In genomic region chr13:24624801-24625231, GRCh38 we compare ENCODE assay signal across 14 cellular contexts. TPM values are rescaled to one million over a fixed set of nuclear protein-coding genes. Genes with fewer than 3 reads are reported as not detected.
DNase-seq lines count a peak whose midpoint lies in the region; ATAC-seq and TF ChIP-seq lines count a peak whose summit lies in the region.
"Had no signal": no experiment of that assay in that cellular context is flagged by ENCODE, and none has a peak within 500 bp of the region (broad histone marks: within the 10 kb centered on the region; RNA-seq: fewer than 3 reads in every experiment).

No MANE protein-coding gene starts in this region.

- no peaks in the 10 kb centered on the region for H3K9me3 ChIP-seq in sigmoid colon

- no peaks in the 10 kb centered on the region for H3K36me3 ChIP-seq in sigmoid colon

- no peaks in the 10 kb centered on the region for H3K9me3 Mint-ChIP-seq in T-helper 2 cell treated with Interferon-gamma antibody and Interleukin-4, amounts not matched to agents 5 μg/mL and 100 μg/mL, for 36 hours
- peaks cover 0 to 7% (median 0%) of the 10 kb centered on the region in 3 donors for H3K9me3 Mint-ChIP-seq in T-cell

- no peaks in the 10 kb centered on the region for H3K4me1 ChIP-seq in sigmoid colon

- ATAC-seq in T-cell (replicated peaks in 1 of 4) (no peak), left ventricle myocardium superior (peak; percentile 56), HG02981 (IDR thresholded peaks at IDR 0.05; ENCODE audit: unreplicated experiment) (no peak)
- ATAC-seq: sciatic nerve had no signal

- WGBS in sigmoid colon, 2 donors, result 82 to 89% methylated on average over 7 of the region's 7 CpGs

- H3K27ac ChIP-seq in sigmoid colon, result peak overlapping the region; percentile 20 to 51 (median 38)

- no peak for TF ChIP-seq EP300 in sigmoid colon (IDR thresholded peaks at IDR 0.05)

- H3K4me1 Mint-ChIP-seq in T-helper 2 cell treated with Interferon-gamma antibody and Interleukin-4, amounts not matched to agents 5 μg/mL and 100 μg/mL, for 36 hours (ENCODE audit: low read depth), result peaks cover 29% of the 10 kb centered on the region
- H3K4me1 Mint-ChIP-seq in T-cell, result peaks cover 26 to 39% (median 38%) of the 10 kb centered on the region in 3 donors

- TF ChIP-seq CTCF in sigmoid colon (IDR thresholded peaks at IDR 0.05), result no peak

- DNase-seq in T-helper 2 cell treated with Interferon-gamma antibody and Interleukin-4, amounts not matched to agents 5 μg/mL and 100 μg/mL, for 36 hours (ENCODE audit: low spot score), result no peak
- no peak for DNase-seq in T-helper 2 cell
- DNase-seq in T-cell, result no peak
- no peak for DNase-seq in left ventricle myocardium superior
- DNase-seq in sigmoid colon, result peak; percentile 74
- DNase-seq in inferior parietal cortex (ENCODE audit: extremely low spot score), result no peak
- DNase-seq in kidney glomerular epithelial cell (lab: John Stamatoyannopoulos, UW), result no peak
- DNase-seq: 8988T; activated CD4-positive, CD25-positive, alpha-beta regulatory T cell treated with anti-CD3 and anti-CD28 coated beads, Interleukin-2, amount 50 U/mL, for 72 hours; COR-L47 had no signal

- no peak overlapping the region for H3K4me3 ChIP-seq in sigmoid colon

- CTCF ChIA-PET in T-cell (lab: Charles Lee), result interaction anchor here (0.8 to 2.4 kb wide), 3 partner anchors 18 to 20 kb away, joined by 3 to 13 read pairs (median 3); no protein-coding TSS in a partner anchor

- no peak for TF ChIP-seq POLR2A in sigmoid colon (IDR thresholded peaks at IDR 0.05)

- intact Hi-C loops in left ventricle myocardium superior (cut with micrococcal nuclease), result no loop called here
- intact Hi-C loops in sigmoid colon (cut with DNase I), result no loop called here

- H3K4me3 Mint-ChIP-seq in T-helper 2 cell treated with Interferon-gamma antibody and Interleukin-4, amounts not matched to agents 5 μg/mL and 100 μg/mL, for 36 hours, result peak overlapping the region; percentile 44
- peak overlapping the region in 1 of 3 donors; percentile 75 for H3K4me3 Mint-ChIP-seq in T-cell

- H3K27ac Mint-ChIP-seq in T-helper 2 cell treated with Interferon-gamma antibody and Interleukin-4, amounts not matched to agents 5 μg/mL and 100 μg/mL, for 36 hours, result peak overlapping the region; percentile 94
- H3K27ac Mint-ChIP-seq in T-cell, result peak overlapping the region; percentile 95 to 97

- POLR2A ChIA-PET in T-cell (lab: Charles Lee), result no interaction called here

- H3K27me3 Mint-ChIP-seq in T-helper 2 cell treated with Interferon-gamma antibody and Interleukin-4, amounts not matched to agents 5 μg/mL and 100 μg/mL, for 36 hours (ENCODE audit: low read depth), result no peaks in the 10 kb centered on the region
- no peaks in the 10 kb centered on the region for H3K27me3 Mint-ChIP-seq in T-cell

- H3K36me3 Mint-ChIP-seq in T-helper 2 cell treated with Interferon-gamma antibody and Interleukin-4, amounts not matched to agents 5 μg/mL and 100 μg/mL, for 36 hours (ENCODE audit: low read depth), result peaks cover 7% of the 10 kb centered on the region
- H3K36me3 Mint-ChIP-seq in T-cell, result no peaks in the 10 kb centered on the region

- H3K27me3 ChIP-seq in sigmoid colon, result no peaks in the 10 kb centered on the region

RNA-seq across cellular contexts. Expression of gene ATP12A, which starts 55.4 kb away (rescaled TPM):
- total RNA-seq in T-cell (not detected), left ventricle myocardium superior (not detected), sigmoid colon (not detected)
- not detected for polyA plus RNA-seq in sigmoid colon
- total RNA-seq: HT1080, sciatic nerve, subcutaneous adipose tissue had no signal
